Comparison of ENCODE assay signal across 17 cellular contexts in the genomic region with DNA sequence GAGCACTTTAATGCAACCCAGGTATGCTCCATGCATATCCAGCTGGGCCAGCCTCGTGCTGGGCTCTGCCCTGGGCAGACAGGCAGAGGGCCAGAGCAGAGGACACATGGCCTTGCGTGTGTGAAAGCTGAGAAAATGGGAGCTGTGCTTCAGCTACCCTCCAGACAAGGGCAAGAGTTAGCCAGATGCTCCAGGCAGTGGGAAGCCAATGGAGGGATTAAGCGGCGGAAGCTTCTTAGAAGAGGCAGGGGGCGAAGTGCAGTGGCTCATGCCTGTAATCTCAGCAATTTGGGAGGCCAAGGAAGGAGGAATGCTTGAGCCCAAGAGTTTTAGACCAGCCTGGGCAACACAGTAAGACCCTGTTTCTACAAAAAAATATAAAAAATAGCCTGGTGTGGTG. TPM values are rescaled to one million over a fixed set of nuclear protein-coding genes. Genes with fewer than 3 reads are reported as not detected.
DNase-seq lines count a peak whose midpoint lies in the region; ATAC-seq and TF ChIP-seq lines count a peak whose summit lies in the region.
"Had no signal": no experiment of that assay in that cellular context is flagged by ENCODE, and none has a peak within 500 bp of the region (broad histone marks: within the 10 kb centered on the region; RNA-seq: fewer than 3 reads in every experiment).

No MANE protein-coding gene starts in this region.

- H3K27me3 Mint-ChIP-seq in dendritic cell treated with granulocyte-macrophage colony-stimulating factor and Interleukin-4, amounts not matched to agents 40 ng/mL and 50 ng/mL, for 4 days: no peaks in the 10 kb centered on the region
- H3K27me3 Mint-ChIP-seq in WTC11 (ENCODE audit: low read depth): peaks cover 4% of the 10 kb centered on the region; the same call in 1 of the 2 replicates

- no peak overlapping the region for H3K4me2 ChIP-seq in neuronal stem cell (ENCODE audit: insufficient read depth, low read length, poor library complexity, severe bottlenecking)
- H3K4me2 ChIP-seq: BLaER1, GM23338 had no signal

- H2BK15ac ChIP-seq in neuronal stem cell (ENCODE audit: low read length): no peak overlapping the region

- H3K27ac ChIP-seq in neuronal stem cell (replicated peaks; ENCODE audit: low read length): no peak overlapping the region
- H3K27ac ChIP-seq: 22Rv1, BLaER1 had no signal

- CTCF ChIA-PET in WTC11 (lab: Charles Lee): interaction anchor here (0.6 to 6.8 kb wide), 17 partner anchors 9 to 278 kb away, joined by 3 to 88 read pairs (median 6); no protein-coding TSS in a partner anchor

- no peak overlapping the region for H4K8ac ChIP-seq in neuronal stem cell (ENCODE audit: low read depth, low read length)

- H2BK120ac ChIP-seq in neuronal stem cell (ENCODE audit: low read depth, low read length): no peak overlapping the region

- no peaks in the 10 kb centered on the region for H3K9me3 Mint-ChIP-seq in dendritic cell treated with granulocyte-macrophage colony-stimulating factor and Interleukin-4, amounts not matched to agents 40 ng/mL and 50 ng/mL, for 4 days
- no peaks in the 10 kb centered on the region for H3K9me3 Mint-ChIP-seq in WTC11
- H3K9me3 Mint-ChIP-seq: CD8-positive, alpha-beta memory T cell; GM23338; IgD-negative memory B cell had no signal

- H3K4me3 Mint-ChIP-seq in dendritic cell treated with granulocyte-macrophage colony-stimulating factor and Interleukin-4, amounts not matched to agents 40 ng/mL and 50 ng/mL, for 4 days: no peak overlapping the region
- no peak overlapping the region for H3K4me3 Mint-ChIP-seq in WTC11
- H3K4me3 Mint-ChIP-seq: CD8-positive, alpha-beta memory T cell; GM23338 had no signal

- intact Hi-C loops in left cardiac atrium (cut with DNase I): loop anchor here in 1 of 2 donors (5.0 kb wide), 1 partner anchor 39 kb away; no protein-coding TSS in a partner anchor
- intact Hi-C loops in cardiac septum (cut with DNase I): loop anchor here (5.0 kb wide), 1 partner anchor 39 kb away; no protein-coding TSS in a partner anchor
- intact Hi-C loops in dendritic cell treated with granulocyte-macrophage colony-stimulating factor and Interleukin-4, amounts not matched to agents 40 ng/mL and 50 ng/mL, for 4 days (cut with micrococcal nuclease): loop anchor here (5.0 kb wide), 1 partner anchor 39 kb away; no protein-coding TSS in a partner anchor
- intact Hi-C loops in left ventricle myocardium superior (cut with micrococcal nuclease): no loop called here
- intact Hi-C loops in posterior vena cava (cut with DNase I): loop anchor here in 1 of 2 donors (5.0 kb wide), 1 partner anchor 39 kb away; no protein-coding TSS in a partner anchor

- H3K27me3 ChIP-seq in neuronal stem cell (ENCODE audit: control insufficient read depth in 3 of 3, insufficient read depth in 3 of 3, low read depth in 1 of 3, low read length in 3 of 3): no peaks in the 10 kb centered on the region
- H3K27me3 ChIP-seq: BLaER1 had no signal

- no peak overlapping the region for H2AK5ac ChIP-seq in neuronal stem cell (ENCODE audit: low read depth, low read length)

- no peaks in the 10 kb centered on the region for H3K9me3 ChIP-seq in neuronal stem cell (replicated peaks in 1 of 2; ENCODE audit: control insufficient read depth in 2 of 2, insufficient read depth in 1 of 2, low read depth in 1 of 2, low read length in 2 of 2)
- H3K9me3 ChIP-seq: BLaER1 had no signal

- no peak overlapping the region for H3K14ac ChIP-seq in neuronal stem cell (ENCODE audit: low read length)

- POLR2A ChIA-PET in WTC11 (lab: Charles Lee): no interaction called here

- H3K4me3 ChIP-seq in neuronal stem cell (ENCODE audit: low read length in 2 of 2): no peak overlapping the region
- H3K4me3 ChIP-seq: BLaER1, GM23338 had no signal

- no peaks in the 10 kb centered on the region for H3K36me3 ChIP-seq in neuronal stem cell (replicated peaks in 1 of 2; ENCODE audit: control insufficient read depth in 2 of 2, insufficient read depth in 2 of 2, low read length in 2 of 2)
- H3K36me3 ChIP-seq: BLaER1 had no signal

- H2BK12ac ChIP-seq in neuronal stem cell (ENCODE audit: low read length): peak overlapping the region; percentile 35

- H2BK5ac ChIP-seq in neuronal stem cell (ENCODE audit: low read length): no peak overlapping the region

- no peak overlapping the region for H3K18ac ChIP-seq in neuronal stem cell (ENCODE audit: low read length)

- H3K27ac Mint-ChIP-seq in dendritic cell treated with granulocyte-macrophage colony-stimulating factor and Interleukin-4, amounts not matched to agents 40 ng/mL and 50 ng/mL, for 4 days: peak overlapping the region; percentile 3
- H3K27ac Mint-ChIP-seq in WTC11: no peak overlapping the region
- H3K27ac Mint-ChIP-seq: CD8-positive, alpha-beta memory T cell; GM23338; IgD-negative memory B cell had no signal

- DNase-seq in left cardiac atrium (peak; percentile 12), cardiac septum (ENCODE audit: low spot score) (no peak), neuronal stem cell (ENCODE audit: low spot score) (no peak), left ventricle myocardium superior (no peak), posterior vena cava (ENCODE audit: low spot score) (no peak), WTC11 (ENCODE audit: low spot score) (no peak), superior temporal gyrus (ENCODE audit: extremely low spot score) (no peak)
- DNase-seq: CD8-positive, alpha-beta memory T cell; DMS 273 treated with DMSO at 0.1 percent for 48 hours; DMS79; H7 had no signal

- ATAC-seq in left cardiac atrium (no peak), left ventricle myocardium superior (no peak), WTC11 (no peak)
- ATAC-seq: GM23338 had no signal

- H3K23ac ChIP-seq in neuronal stem cell (ENCODE audit: low read depth, low read length, poor library complexity): no peak overlapping the region

- H4K91ac ChIP-seq in neuronal stem cell (ENCODE audit: low read depth, low read length, poor library complexity): no peak overlapping the region

- peaks cover 58% of the 10 kb centered on the region for H3K4me1 Mint-ChIP-seq in dendritic cell treated with granulocyte-macrophage colony-stimulating factor and Interleukin-4, amounts not matched to agents 40 ng/mL and 50 ng/mL, for 4 days (ENCODE audit: low read depth)
- peaks cover 12% of the 10 kb centered on the region for H3K4me1 Mint-ChIP-seq in WTC11

- H3K4ac ChIP-seq in neuronal stem cell (ENCODE audit: low read length): no peak overlapping the region

- no peaks in the 10 kb centered on the region for H3K79me1 ChIP-seq in neuronal stem cell (ENCODE audit: low read depth, low read length)

- H3K36me3 Mint-ChIP-seq in dendritic cell treated with granulocyte-macrophage colony-stimulating factor and Interleukin-4, amounts not matched to agents 40 ng/mL and 50 ng/mL, for 4 days (ENCODE audit: low read depth): peaks cover 76% of the 10 kb centered on the region
- H3K36me3 Mint-ChIP-seq in WTC11: no peaks in the 10 kb centered on the region
- H3K36me3 Mint-ChIP-seq: CD8-positive, alpha-beta memory T cell; IgD-negative memory B cell had no signal

- no peak for TF ChIP-seq CTCF in WTC11 (IDR thresholded peaks at IDR 0.05)

- no peak overlapping the region for H3K9ac ChIP-seq in neuronal stem cell (ENCODE audit: low read depth, low read length, poor library complexity)
- H3K9ac ChIP-seq: BLaER1 had no signal

- no CpG with 5 or more reads among the region's 5 CpGs for WGBS in neuronal stem cell (ENCODE audit: extremely low coverage in 2 of 2, insufficient read length in 2 of 2, insufficient replicate concordance in 1 of 2), 2 donors

- H2AFZ ChIP-seq in neuronal stem cell (ENCODE audit: low read length): no peak overlapping the region
- H2AFZ ChIP-seq: GM23338 had no signal

- peaks cover under 1 to 1% of the 10 kb centered on the region in 2 donors for H3K4me1 ChIP-seq in neuronal stem cell (ENCODE audit: control insufficient read depth in 2 of 2, insufficient read depth in 1 of 2, low read depth in 1 of 2, low read length in 2 of 2)

TF ChIP-seq in WTC11, 78 proteins besides CTCF, POLR2A, EP300 and RAD21 (continues in another document):
- TF ChIP-seq ZNF512 (CRISPR knock-in tag; IDR thresholded peaks at IDR 0.05; ENCODE audit: borderline replicate concordance) (no peak), ZNF232 (CRISPR knock-in tag; IDR thresholded peaks at IDR 0.05) (no peak)
- TF ChIP-seq, protein P1, sequence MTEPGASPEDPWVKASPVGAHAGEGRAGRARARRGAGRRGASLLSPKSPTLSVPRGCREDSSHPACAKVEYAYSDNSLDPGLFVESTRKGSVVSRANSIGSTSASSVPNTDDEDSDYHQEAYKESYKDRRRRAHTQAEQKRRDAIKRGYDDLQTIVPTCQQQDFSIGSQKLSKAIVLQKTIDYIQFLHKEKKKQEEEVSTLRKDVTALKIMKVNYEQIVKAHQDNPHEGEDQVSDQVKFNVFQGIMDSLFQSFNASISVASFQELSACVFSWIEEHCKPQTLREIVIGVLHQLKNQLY (CRISPR knock-in tag; IDR thresholded peaks at IDR 0.05): no peak

RNA-seq across cellular contexts. Expression of gene ARHGEF17, which starts 9.8 kb away (rescaled TPM):
- 10 to 100 TPM; 42.2 to 53.2 TPM for total RNA-seq in left cardiac atrium
- 82.6 TPM for total RNA-seq in cardiac septum
- polyA plus RNA-seq in neuronal stem cell (2013, experiment 1 of 2): 40.1 TPM
- polyA plus RNA-seq in neuronal stem cell (2013, experiment 2 of 2): 38.9 TPM
- total RNA-seq in left ventricle myocardium superior: 52.0 TPM
- 10 to 100 TPM; 88.6 to 99.1 TPM for total RNA-seq in posterior vena cava
- 16.5 to 18.2 TPM (median 16.9 TPM) in 3 replicates for total RNA-seq in WTC11 (2021)
- total RNA-seq: CD8-positive, alpha-beta memory T cell had no signal
- polyA plus RNA-seq: CD8-positive, alpha-beta memory T cell; IgD-negative memory B cell had no signal

RNA-seq across cellular contexts. Expression of gene P2RY6, which starts 26.1 kb away (rescaled TPM):
- total RNA-seq in left cardiac atrium: 1 to 10 TPM; 2.0 to 4.4 TPM
- 6.9 TPM for total RNA-seq in cardiac septum
- polyA plus RNA-seq in neuronal stem cell (2013, experiment 1 of 2): 0.14 TPM
- 0.17 TPM for polyA plus RNA-seq in neuronal stem cell (2013, experiment 2 of 2)
- total RNA-seq in left ventricle myocardium superior: 1.5 TPM
- 1 to 10 TPM; 2.5 to 4.9 TPM for total RNA-seq in posterior vena cava
- total RNA-seq in WTC11 (2021): 0.11 to 0.16 TPM in 2 of 3 replicates, not detected in the other
- total RNA-seq: GM23338, HT-29 had no signal
- polyA plus RNA-seq: CD8-positive, alpha-beta memory T cell; GM23338; IgD-negative memory B cell had no signal
